In the genomic region with DNA sequence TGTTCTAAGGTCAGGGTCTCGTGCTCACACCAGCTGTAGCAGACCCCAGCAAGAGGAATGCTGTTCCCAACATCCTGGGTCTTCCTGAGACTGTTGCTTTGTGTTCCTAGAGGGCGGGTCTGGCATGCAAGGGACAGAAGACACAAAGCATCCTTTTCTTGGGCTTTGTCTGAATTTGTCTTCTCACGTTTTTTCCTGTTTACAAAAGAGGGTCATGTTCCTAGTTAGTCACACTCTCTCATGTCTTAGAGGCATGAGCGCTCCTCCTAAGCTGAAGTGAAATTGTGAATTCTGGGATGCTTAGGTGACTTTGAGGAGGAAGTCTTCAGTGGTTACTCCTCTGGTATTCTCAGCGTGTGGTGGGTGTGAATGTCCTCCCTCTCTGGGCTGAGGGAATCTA, we compare ENCODE assay signal across 27 cellular contexts.
"Had no signal": no experiment of that assay in that cellular context is flagged by ENCODE, and none has a peak within 500 bp of the region (broad histone marks: within the 10 kb centered on the region; RNA-seq: fewer than 3 reads in every experiment).

No MANE protein-coding gene starts in this region.

- H3K27me3 Mint-ChIP-seq: naive B cell; stimulated activated naive CD8-positive, alpha-beta T cell treated with anti-CD3 and anti-CD28 coated beads, Interleukin-15, Interleukin-2, amounts not matched to agents 100 ng/mL and 50 ng/mL, for 24 hours; type B pancreatic cell had no signal

- H3K4me3 Mint-ChIP-seq: immature natural killer cell; naive B cell; natural killer cell; nephron progenitor cell; stimulated activated effector memory CD8-positive, alpha-beta T cell treated with anti-CD3 and anti-CD28 coated beads, Interleukin-12 subunit alpha, Interleukin-12 subunit beta, amount 100 ng/mL, for 72 hours; stimulated activated naive CD8-positive, alpha-beta T cell treated with anti-CD3 and anti-CD28 coated beads, Interleukin-15, Interleukin-2, amounts not matched to agents 100 ng/mL and 50 ng/mL, for 24 hours; type B pancreatic cell had no signal

- FAIRE-seq: islet of Langerhans, kidney, pancreas, small intestine had no signal

- H3K27me3 ChIP-seq: left lung, pancreas, spleen, tibial nerve, uterus had no signal

- H3K36me3 ChIP-seq: prostate gland, uterus had no signal

- H3K4me1 ChIP-seq: pancreas, prostate gland, tibial nerve, uterus had no signal

- H3K4me3 ChIP-seq: left lung, lower lobe of right lung, pancreas, prostate gland, spleen, tibial nerve, uterus had no signal

- ATAC-seq: left colon; left lung; lower lobe of right lung; natural killer cell; pancreas; right cardiac atrium; sciatic nerve; stimulated activated effector memory CD8-positive, alpha-beta T cell treated with anti-CD3 and anti-CD28 coated beads, Interleukin-12 subunit alpha, Interleukin-12 subunit beta, amount 100 ng/mL, for 72 hours had no signal

- H3K9me3 ChIP-seq: left lung, lower lobe of right lung, pancreas, prostate gland, spleen, tibial nerve, uterus had no signal

- H3K9me3 Mint-ChIP-seq: immature natural killer cell; naive B cell; natural killer cell; nephron progenitor cell; stimulated activated effector memory CD8-positive, alpha-beta T cell treated with anti-CD3 and anti-CD28 coated beads, Interleukin-12 subunit alpha, Interleukin-12 subunit beta, amount 100 ng/mL, for 72 hours; stimulated activated naive CD8-positive, alpha-beta T cell treated with anti-CD3 and anti-CD28 coated beads, Interleukin-15, Interleukin-2, amounts not matched to agents 100 ng/mL and 50 ng/mL, for 24 hours; type B pancreatic cell had no signal

- DNase-seq: hypothalamus; immature natural killer cell; kidney; left colon; left lung; lower lobe of right lung; mammary epithelial cell; mesenchymal stem cell; naive B cell; natural killer cell; nephron progenitor cell; posterior cingulate gyrus; retina; right cardiac atrium; small intestine; spleen; stimulated activated CD4-positive, alpha-beta T cell treated with anti-CD3 and anti-CD28 coated beads, Interleukin-4, amount 100 ng/mL, for 24 hours; stimulated activated naive CD4-positive, alpha-beta T cell; uterus had no signal

- H3K27ac ChIP-seq: left lung, lower lobe of right lung, pancreas, prostate gland, spleen, tibial nerve, uterus had no signal

- H3K36me3 Mint-ChIP-seq: naive B cell, natural killer cell had no signal

- H3K27ac Mint-ChIP-seq: immature natural killer cell; naive B cell; natural killer cell; nephron progenitor cell; stimulated activated effector memory CD8-positive, alpha-beta T cell treated with anti-CD3 and anti-CD28 coated beads, Interleukin-12 subunit alpha, Interleukin-12 subunit beta, amount 100 ng/mL, for 72 hours; stimulated activated naive CD8-positive, alpha-beta T cell treated with anti-CD3 and anti-CD28 coated beads, Interleukin-15, Interleukin-2, amounts not matched to agents 100 ng/mL and 50 ng/mL, for 24 hours had no signal
